In genomic region chr6:166604911-166605310, GRCh38 we compare ENCODE assay signal across 19 cellular contexts. TPM values are rescaled to one million over a fixed set of nuclear protein-coding genes. Genes with fewer than 3 reads are reported as not detected.
"Had no signal": no experiment of that assay in that cellular context is flagged by ENCODE, and none has a peak within 500 bp of the region (broad histone marks: within the 10 kb centered on the region; RNA-seq: fewer than 3 reads in every experiment).

No MANE protein-coding gene starts in this region.

- DNase-seq: cortex of kidney; dorsolateral prefrontal cortex; effector CD8-positive, alpha-beta T cell; esophagus squamous epithelium; foreskin fibroblast; glutamatergic neuron; immature natural killer cell; kidney; left cardiac atrium; left ventricle myocardium inferior; lower lobe of right lung; naive thymus-derived CD4-positive, alpha-beta T cell; small intestine; stimulated activated CD4-positive, alpha-beta T cell treated with anti-CD3 and anti-CD28 coated beads, Interleukin-12 subunit alpha, Interleukin-12 subunit beta, amount 100 ng/mL, for 4 hours; stimulated activated naive CD4-positive, alpha-beta T cell treated with Interleukin-2 at 50 U/mL for 16 hours; trophoblast cell had no signal

- H3K27me3 ChIP-seq: dorsolateral prefrontal cortex, esophagus squamous epithelium, gastroesophageal sphincter, neutrophil had no signal

- H3K9me3 ChIP-seq: esophagus squamous epithelium, gastroesophageal sphincter, left ventricle myocardium inferior, lower lobe of right lung, neutrophil had no signal

- ATAC-seq: gastroesophageal sphincter; left cardiac atrium; lower lobe of right lung; naive thymus-derived CD4-positive, alpha-beta T cell had no signal

- FAIRE-seq: kidney, small intestine, urothelium cell line had no signal

- H3K4me3 ChIP-seq: dorsolateral prefrontal cortex, esophagus squamous epithelium, gastroesophageal sphincter, left ventricle myocardium inferior, lower lobe of right lung had no signal

- H3K36me3 ChIP-seq: esophagus squamous epithelium, gastroesophageal sphincter, left ventricle myocardium inferior, lower lobe of right lung had no signal

- H3K27ac ChIP-seq: dorsolateral prefrontal cortex, esophagus squamous epithelium, gastroesophageal sphincter, left ventricle myocardium inferior, lower lobe of right lung, neutrophil had no signal

RNA-seq across cellular contexts. Expression of gene RAMACL, which starts 18.4 kb away (rescaled TPM):
- polyA plus RNA-seq: naive thymus-derived CD4-positive, alpha-beta T cell had no signal
